8 cellular contexts compared by ENCODE assay signal in the genomic region with DNA sequence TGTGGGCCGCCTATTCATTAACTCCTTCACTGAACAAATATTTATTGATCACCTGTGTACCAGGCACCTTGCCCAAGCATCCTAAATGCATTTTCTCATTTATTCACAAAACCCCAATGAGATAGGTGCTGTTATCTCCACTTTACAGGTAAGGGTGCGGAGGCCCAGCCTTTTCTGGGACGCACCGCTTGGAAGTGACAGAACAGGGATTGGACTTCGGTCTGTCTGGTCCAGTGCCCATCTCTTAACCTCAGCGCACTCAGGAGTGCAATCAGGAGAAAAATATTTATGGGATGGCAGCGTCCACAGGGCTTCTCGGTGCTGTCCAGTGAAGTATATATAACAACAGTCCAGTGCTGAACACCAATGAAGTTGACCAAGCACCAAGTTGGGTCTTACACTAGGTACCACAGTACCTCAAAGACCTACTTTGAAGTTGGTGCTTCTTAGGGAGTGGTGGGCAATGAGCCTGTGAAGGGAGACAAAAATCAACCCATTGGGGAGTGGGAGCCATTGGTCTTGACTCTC. TPM values are rescaled to one million over a fixed set of nuclear protein-coding genes. Genes with fewer than 3 reads are reported as not detected.
DNase-seq lines count a peak whose midpoint lies in the region; FAIRE-seq and TF ChIP-seq lines count a peak whose summit lies in the region.

No MANE protein-coding gene starts in this region.

- peaks cover 8% of the 10 kb centered on the region for H3K4me1 Mint-ChIP-seq in activated CD4-positive, alpha-beta T cell treated with anti-CD3 and anti-CD28 coated beads, Interleukin-2, amount 10 ng/mL, durations not matched to agents 24 days and 14 days
- peaks cover 2% of the 10 kb centered on the region for H3K4me1 Mint-ChIP-seq in astrocyte (ENCODE audit: low read depth, unreplicated experiment)

- no peaks in the 10 kb centered on the region for H3K79me2 ChIP-seq in astrocyte (ENCODE audit: insufficient read depth, low read length)

- peak overlapping the region; percentile 87 for H3K4me3 Mint-ChIP-seq in activated CD4-positive, alpha-beta T cell treated with anti-CD3 and anti-CD28 coated beads, Interleukin-2, amount 10 ng/mL, durations not matched to agents 24 days and 14 days
- peak overlapping the region; percentile 91 for H3K4me3 Mint-ChIP-seq in astrocyte (ENCODE audit: unreplicated experiment)

- no peak for DNase-seq in activated CD4-positive, alpha-beta T cell treated with anti-CD3 and anti-CD28 coated beads, Interleukin-2, amount 10 ng/mL, durations not matched to agents 24 days and 14 days
- DNase-seq in activated CD4-positive, alpha-beta T cell treated with anti-CD3 and anti-CD28 coated beads, Interleukin-2, amount 50 U/mL, for 4 hours: no peak
- DNase-seq in astrocyte (ENCODE audit: low read depth): no peak
- no peak for DNase-seq in suprapubic skin (ENCODE audit: low spot score in 2 of 2)
- no peak for DNase-seq in DMS53 (lab: John Stamatoyannopoulos, UW)
- no peak for DNase-seq in NCI-H526 treated with DMSO at 0.1 percent for 48 hours (lab: John Stamatoyannopoulos, UW)
- DNase-seq in NCI-H510A treated with DMSO at 0.1 percent for 48 hours (lab: John Stamatoyannopoulos, UW): no peak

- H3K27me3 Mint-ChIP-seq in activated CD4-positive, alpha-beta T cell treated with anti-CD3 and anti-CD28 coated beads, Interleukin-2, amount 10 ng/mL, durations not matched to agents 24 days and 14 days: peaks cover 26% of the 10 kb centered on the region
- no peaks in the 10 kb centered on the region for H3K27me3 Mint-ChIP-seq in astrocyte (ENCODE audit: low read depth, unreplicated experiment)

- no peak for TF ChIP-seq EP300 in suprapubic skin (IDR thresholded peaks at IDR 0.05)

- H3K36me3 Mint-ChIP-seq in activated CD4-positive, alpha-beta T cell treated with anti-CD3 and anti-CD28 coated beads, Interleukin-2, amount 10 ng/mL, durations not matched to agents 24 days and 14 days (ENCODE audit: low read depth): no peaks in the 10 kb centered on the region
- H3K36me3 Mint-ChIP-seq in astrocyte (ENCODE audit: low read depth, unreplicated experiment): peaks cover 5% of the 10 kb centered on the region

- peak in 1 of 2 donors; percentile 39 for TF ChIP-seq RAD21 in liver (IDR thresholded peaks at IDR 0.05)

- H3K9ac ChIP-seq in astrocyte (ENCODE audit: low read length) (peak overlapping the region; percentile 66), liver (ENCODE audit: low read depth in 1 of 2, low read length in 2 of 2) (no peak overlapping the region)

- no peak overlapping the region for H3K27ac Mint-ChIP-seq in activated CD4-positive, alpha-beta T cell treated with anti-CD3 and anti-CD28 coated beads, Interleukin-2, amount 10 ng/mL, durations not matched to agents 24 days and 14 days
- H3K27ac Mint-ChIP-seq in astrocyte (ENCODE audit: unreplicated experiment): no peak overlapping the region

- FAIRE-seq in astrocyte (lab: Jason Lieb, UNC): no peak

- no peaks in the 10 kb centered on the region for H3K9me3 Mint-ChIP-seq in activated CD4-positive, alpha-beta T cell treated with anti-CD3 and anti-CD28 coated beads, Interleukin-2, amount 10 ng/mL, durations not matched to agents 24 days and 14 days
- no peaks in the 10 kb centered on the region for H3K9me3 Mint-ChIP-seq in astrocyte (ENCODE audit: unreplicated experiment)

- TF ChIP-seq CTCF in astrocyte (IDR thresholded peaks at IDR 0.05; ENCODE audit: insufficient read depth, low read depth, low read length): no peak
- no peak for TF ChIP-seq CTCF in liver (IDR thresholded peaks at IDR 0.05; ENCODE audit: low read depth, low read length, missing input control)
- TF ChIP-seq CTCF in suprapubic skin (IDR thresholded peaks at IDR 0.05): no peak

- no peaks in the 10 kb centered on the region for H3K4me1 ChIP-seq in astrocyte (ENCODE audit: insufficient read depth, low read length)
- H3K4me1 ChIP-seq in liver (ENCODE audit: control insufficient read depth in 4 of 4, insufficient read depth in 4 of 4, low read length in 3 of 4): peaks cover 0 to 22% (median 9%) of the 10 kb centered on the region in 4 donors
- peaks cover 6% of the 10 kb centered on the region for H3K4me1 ChIP-seq in suprapubic skin

- H4K20me1 ChIP-seq in astrocyte (ENCODE audit: insufficient read depth, low read length): no peaks in the 10 kb centered on the region

- H3K27ac ChIP-seq in astrocyte (ENCODE audit: low read depth, low read length): no peak overlapping the region
- peak overlapping the region; percentile 82 to 84 for H3K27ac ChIP-seq in liver (ENCODE audit: low read depth in 1 of 2, low read length in 2 of 2)
- no peak overlapping the region for H3K27ac ChIP-seq in suprapubic skin

- H3K27me3 ChIP-seq in astrocyte (ENCODE audit: insufficient read depth, low read length) (no peaks in the 10 kb centered on the region), liver (ENCODE audit: control insufficient read depth in 4 of 4, insufficient read depth in 4 of 4, low read length in 3 of 4) (no peaks in the 10 kb centered on the region), suprapubic skin (no peaks in the 10 kb centered on the region)

- peak overlapping the region; percentile 72 for H3K4me3 ChIP-seq in astrocyte (ENCODE audit: insufficient read depth, low read depth, low read length)
- H3K4me3 ChIP-seq in liver (ENCODE audit: low read depth in 1 of 3, low read length in 3 of 3): peak overlapping the region; percentile 57 to 75 (median 62)
- peak overlapping the region; percentile 54 for H3K4me3 ChIP-seq in suprapubic skin

- intact Hi-C loops in activated CD4-positive, alpha-beta T cell treated with anti-CD3 and anti-CD28 coated beads, Interleukin-2, amount 10 ng/mL, durations not matched to agents 24 days and 14 days (cut with micrococcal nuclease): loop anchor here (1.0 kb wide), 1 partner anchor 21 kb away; no protein-coding TSS in a partner anchor

- no peaks in the 10 kb centered on the region for H3K9me3 ChIP-seq in astrocyte (ENCODE audit: insufficient read depth, low read depth, low read length)
- H3K9me3 ChIP-seq in liver (ENCODE audit: control insufficient read depth in 4 of 4, low read length in 3 of 4): no peaks in the 10 kb centered on the region
- no peaks in the 10 kb centered on the region for H3K9me3 ChIP-seq in suprapubic skin

- 29% methylated on average over 8 of the region's 8 CpGs for WGBS in liver
- 90% methylated on average over 8 of the region's 8 CpGs for WGBS in suprapubic skin

- H2AFZ ChIP-seq in astrocyte (ENCODE audit: low read depth, low read length): peak overlapping the region; percentile 99

- peak overlapping the region; percentile 88 for H3K4me2 ChIP-seq in astrocyte (ENCODE audit: low read length)

- TF ChIP-seq POLR2A in suprapubic skin (IDR thresholded peaks at IDR 0.05): no peak

- H3K36me3 ChIP-seq in astrocyte (ENCODE audit: insufficient read depth, low read length): no peaks in the 10 kb centered on the region
- H3K36me3 ChIP-seq in liver (ENCODE audit: control insufficient read depth in 4 of 4, insufficient read depth in 3 of 4, low read depth in 1 of 4, low read length in 3 of 4): no peaks in the 10 kb centered on the region
- H3K36me3 ChIP-seq in suprapubic skin: no peaks in the 10 kb centered on the region

TF ChIP-seq in liver, 16 proteins besides CTCF, POLR2A, EP300 and RAD21 (continues in another document):
- TF ChIP-seq SP1 (IDR thresholded peaks at IDR 0.05) (peak; percentile 80), RXRA (IDR thresholded peaks at IDR 0.05) (peak; percentile 57 to 58), TAF1 (conservative IDR thresholded peaks at IDR 0.05) (peak; percentile 42)
- TF ChIP-seq, protein P1, sequence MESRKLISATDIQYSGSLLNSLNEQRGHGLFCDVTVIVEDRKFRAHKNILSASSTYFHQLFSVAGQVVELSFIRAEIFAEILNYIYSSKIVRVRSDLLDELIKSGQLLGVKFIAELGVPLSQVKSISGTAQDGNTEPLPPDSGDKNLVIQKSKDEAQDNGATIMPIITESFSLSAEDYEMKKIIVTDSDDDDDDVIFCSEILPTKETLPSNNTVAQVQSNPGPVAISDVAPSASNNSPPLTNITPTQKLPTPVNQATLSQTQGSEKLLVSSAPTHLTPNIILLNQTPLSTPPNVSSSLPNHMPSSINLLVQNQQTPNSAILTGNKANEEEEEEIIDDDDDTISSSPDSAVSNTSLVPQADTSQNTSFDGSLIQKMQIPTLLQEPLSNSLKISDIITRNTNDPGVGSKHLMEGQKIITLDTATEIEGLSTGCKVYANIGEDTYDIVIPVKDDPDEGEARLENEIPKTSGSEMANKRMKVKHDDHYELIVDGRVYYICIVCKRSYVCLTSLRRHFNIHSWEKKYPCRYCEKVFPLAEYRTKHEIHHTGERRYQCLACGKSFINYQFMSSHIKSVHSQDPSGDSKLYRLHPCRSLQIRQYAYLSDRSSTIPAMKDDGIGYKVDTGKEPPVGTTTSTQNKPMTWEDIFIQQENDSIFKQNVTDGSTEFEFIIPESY (IDR thresholded peaks at IDR 0.05): no peak
- TF ChIP-seq, protein P2, sequence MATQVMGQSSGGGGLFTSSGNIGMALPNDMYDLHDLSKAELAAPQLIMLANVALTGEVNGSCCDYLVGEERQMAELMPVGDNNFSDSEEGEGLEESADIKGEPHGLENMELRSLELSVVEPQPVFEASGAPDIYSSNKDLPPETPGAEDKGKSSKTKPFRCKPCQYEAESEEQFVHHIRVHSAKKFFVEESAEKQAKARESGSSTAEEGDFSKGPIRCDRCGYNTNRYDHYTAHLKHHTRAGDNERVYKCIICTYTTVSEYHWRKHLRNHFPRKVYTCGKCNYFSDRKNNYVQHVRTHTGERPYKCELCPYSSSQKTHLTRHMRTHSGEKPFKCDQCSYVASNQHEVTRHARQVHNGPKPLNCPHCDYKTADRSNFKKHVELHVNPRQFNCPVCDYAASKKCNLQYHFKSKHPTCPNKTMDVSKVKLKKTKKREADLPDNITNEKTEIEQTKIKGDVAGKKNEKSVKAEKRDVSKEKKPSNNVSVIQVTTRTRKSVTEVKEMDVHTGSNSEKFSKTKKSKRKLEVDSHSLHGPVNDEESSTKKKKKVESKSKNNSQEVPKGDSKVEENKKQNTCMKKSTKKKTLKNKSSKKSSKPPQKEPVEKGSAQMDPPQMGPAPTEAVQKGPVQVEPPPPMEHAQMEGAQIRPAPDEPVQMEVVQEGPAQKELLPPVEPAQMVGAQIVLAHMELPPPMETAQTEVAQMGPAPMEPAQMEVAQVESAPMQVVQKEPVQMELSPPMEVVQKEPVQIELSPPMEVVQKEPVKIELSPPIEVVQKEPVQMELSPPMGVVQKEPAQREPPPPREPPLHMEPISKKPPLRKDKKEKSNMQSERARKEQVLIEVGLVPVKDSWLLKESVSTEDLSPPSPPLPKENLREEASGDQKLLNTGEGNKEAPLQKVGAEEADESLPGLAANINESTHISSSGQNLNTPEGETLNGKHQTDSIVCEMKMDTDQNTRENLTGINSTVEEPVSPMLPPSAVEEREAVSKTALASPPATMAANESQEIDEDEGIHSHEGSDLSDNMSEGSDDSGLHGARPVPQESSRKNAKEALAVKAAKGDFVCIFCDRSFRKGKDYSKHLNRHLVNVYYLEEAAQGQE (IDR thresholded peaks at IDR 0.05): peak; percentile 94

RNA-seq across cellular contexts. Expression of a gene that starts 18.9 kb away (rescaled TPM):
- total RNA-seq in activated CD4-positive, alpha-beta T cell treated with anti-CD3 and anti-CD28 coated beads, Interleukin-2, amount 10 ng/mL, durations not matched to agents 24 days and 14 days: 3.1 and 3.3 TPM in 2 replicates
- 4.5 and 5.4 TPM in 2 replicates for total RNA-seq in astrocyte
- 1 to 10 TPM in 1 of 2 donors, under 1 TPM in 1; 0.89 to 6.7 TPM for total RNA-seq in liver
- polyA plus RNA-seq in liver: 1 to 10 TPM; 1.1 to 5.9 TPM
- 10 to 100 TPM; 12.5 to 23.3 (median 18.4) TPM for total RNA-seq in suprapubic skin

Comparison
In these comparisons a context has a peak if more than half of its experiments do, and no peak if none do; other contexts are left out.
1. H3K27ac ChIP-seq: peak in liver (2 of 2); none in astrocyte (single experiment) and suprapubic skin (single experiment).
2. Peak in every context shown above with its lines, with median percentiles within 50 percentile points of each other: H3K4me3 ChIP-seq.